In genomic region chr1:232628335-232629214, GRCh38 we compare ENCODE assay signal across 8 cellular contexts.
A peak's percentile ranks its signal among the peaks of the same experiment; 100 is the strongest.
DNase-seq lines count a peak whose midpoint lies in the region; ATAC-seq lines count a peak whose summit lies in the region.

No MANE protein-coding gene starts in this region.

- H3K27me3 Mint-ChIP-seq in stimulated activated memory B cell treated with anti-CD40 and anti-IgM and Interleukin-4, amounts not matched to agents 10 μg/mL and 1 μg/mL and 100 μg/mL, for 72 hours = peaks cover 61% of the 10 kb centered on the region

- DNase-seq in NCI-H2107 treated with DMSO at 0.1 percent for 48 hours (lab: John Stamatoyannopoulos, UW; ENCODE audit: unreplicated experiment) = peak; percentile 38
- no peak for DNase-seq in NCI-H2107 (lab: John Stamatoyannopoulos, UW)
- peak; percentile 11 for DNase-seq in NCI-H345 (lab: John Stamatoyannopoulos, UW)
- peak; percentile 63 for DNase-seq in astrocyte of the hippocampus (ENCODE audit: low read depth, low spot score)
- peak; percentile 79 for DNase-seq in inferior parietal cortex (ENCODE audit: extremely low spot score)
- DNase-seq in NCI-H2196 (lab: John Stamatoyannopoulos, UW; ENCODE audit: unreplicated experiment) = no peak

- ATAC-seq in stimulated activated memory B cell treated with anti-CD40 and anti-IgM and Interleukin-4, amounts not matched to agents 10 μg/mL and 1 μg/mL and 100 μg/mL, for 72 hours = no peak
- ATAC-seq in GM19397 (IDR thresholded peaks at IDR 0.05; ENCODE audit: unreplicated experiment) = no peak

- H3K4me1 Mint-ChIP-seq in stimulated activated memory B cell treated with anti-CD40 and anti-IgM and Interleukin-4, amounts not matched to agents 10 μg/mL and 1 μg/mL and 100 μg/mL, for 72 hours = peaks cover 14% of the 10 kb centered on the region

- H3K4me3 Mint-ChIP-seq in stimulated activated memory B cell treated with anti-CD40 and anti-IgM and Interleukin-4, amounts not matched to agents 10 μg/mL and 1 μg/mL and 100 μg/mL, for 72 hours = peak overlapping the region; percentile 76

- H3K27ac Mint-ChIP-seq in stimulated activated memory B cell treated with anti-CD40 and anti-IgM and Interleukin-4, amounts not matched to agents 10 μg/mL and 1 μg/mL and 100 μg/mL, for 72 hours = no peak overlapping the region

- no peaks in the 10 kb centered on the region for H3K36me3 Mint-ChIP-seq in stimulated activated memory B cell treated with anti-CD40 and anti-IgM and Interleukin-4, amounts not matched to agents 10 μg/mL and 1 μg/mL and 100 μg/mL, for 72 hours

- no peaks in the 10 kb centered on the region for H3K9me3 Mint-ChIP-seq in stimulated activated memory B cell treated with anti-CD40 and anti-IgM and Interleukin-4, amounts not matched to agents 10 μg/mL and 1 μg/mL and 100 μg/mL, for 72 hours

Comparison
In these comparisons a context has a peak if more than half of its experiments do, and no peak if none do; other contexts are left out.
1. DNase-seq: peak in NCI-H2107 treated with DMSO at 0.1 percent for 48 hours (single experiment), NCI-H345 (single experiment), astrocyte of the hippocampus (single experiment) and inferior parietal cortex (single experiment); none in NCI-H2107 (single experiment) and NCI-H2196 (single experiment).